2 cellular contexts compared by ENCODE assay signal in genomic region chr19:45094158-45094557, GRCh38.
A peak's percentile ranks its signal among the peaks of the same experiment; 100 is the strongest.
TF ChIP-seq lines count a peak whose summit lies in the region.

No MANE protein-coding gene starts in this region.

TF ChIP-seq in HEK293T, 16 proteins besides CTCF, POLR2A, EP300 and RAD21:
- no peak for TF ChIP-seq ARNT (IDR thresholded peaks at IDR 0.05)
- TF ChIP-seq, protein P1, sequence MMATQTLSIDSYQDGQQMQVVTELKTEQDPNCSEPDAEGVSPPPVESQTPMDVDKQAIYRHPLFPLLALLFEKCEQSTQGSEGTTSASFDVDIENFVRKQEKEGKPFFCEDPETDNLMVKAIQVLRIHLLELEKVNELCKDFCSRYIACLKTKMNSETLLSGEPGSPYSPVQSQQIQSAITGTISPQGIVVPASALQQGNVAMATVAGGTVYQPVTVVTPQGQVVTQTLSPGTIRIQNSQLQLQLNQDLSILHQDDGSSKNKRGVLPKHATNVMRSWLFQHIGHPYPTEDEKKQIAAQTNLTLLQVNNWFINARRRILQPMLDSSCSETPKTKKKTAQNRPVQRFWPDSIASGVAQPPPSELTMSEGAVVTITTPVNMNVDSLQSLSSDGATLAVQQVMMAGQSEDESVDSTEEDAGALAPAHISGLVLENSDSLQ (IDR thresholded peaks at IDR 0.05) = peak; percentile 36; the same call in 1 of the 2 replicates
TF ChIP-seq in HEK293T: peak in this region for 1.

TF ChIP-seq in K562, 482 proteins besides CTCF, POLR2A, EP300 and RAD21:
- TF ChIP-seq MEIS2 (IDR thresholded peaks at IDR 0.05; ENCODE audit: partially characterized antibody) (peak; percentile 29), ZNF121 (CRISPR knock-in tag; conservative IDR thresholded peaks at IDR 0.05) (peak; percentile 46; the same call in 1 of the 2 replicates), RBM25 (IDR thresholded peaks at IDR 0.05; ENCODE audit: low read depth, low read length, severe bottlenecking) (peak; percentile 39), HDAC2 (IDR thresholded peaks at IDR 0.05) (no peak)
- TF ChIP-seq, protein P1 (IDR thresholded peaks at IDR 0.05) = peak; percentile 88
TF ChIP-seq in K562: peak in this region for 4.
